ENCODE assay signal across 8 cellular contexts in the genomic region with DNA sequence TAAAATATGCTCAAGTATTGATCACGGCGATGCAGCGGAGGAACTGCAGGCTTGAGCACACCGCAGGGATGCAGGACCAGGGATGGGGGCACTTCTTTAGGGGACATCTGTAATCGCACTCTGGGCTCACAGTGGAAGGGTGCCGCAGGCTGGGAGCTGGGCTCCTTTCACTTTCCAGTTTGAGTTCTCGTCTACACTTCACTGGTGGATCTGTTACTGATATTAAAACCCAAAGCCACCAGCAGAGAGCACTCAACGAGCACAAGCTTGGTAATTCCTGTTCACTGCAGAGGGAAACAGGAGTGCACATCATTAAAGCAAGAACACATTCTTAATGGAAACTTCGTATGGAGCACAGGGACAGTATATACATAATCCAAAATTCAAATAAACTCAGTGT.
DNase-seq lines count a peak whose midpoint lies in the region; TF ChIP-seq lines count a peak whose summit lies in the region.

No MANE protein-coding gene starts in this region.

- POLR2A ChIA-PET in activated CD4-positive, alpha-beta memory T cell treated with anti-CD3 and anti-CD28 coated beads for 36 hours (lab: Charles Lee): no interaction called here

- H4K20me1 ChIP-seq in hepatocyte (ENCODE audit: insufficient read depth, poor library complexity, severe bottlenecking): peaks cover 21% of the 10 kb centered on the region

- peaks cover 94% of the 10 kb centered on the region for H3K79me2 ChIP-seq in hepatocyte

- no peaks in the 10 kb centered on the region for H3K36me3 Mint-ChIP-seq in activated naive CD4-positive, alpha-beta T cell treated with anti-CD3 and anti-CD28 coated beads for 36 hours (ENCODE audit: low read depth)
- H3K36me3 Mint-ChIP-seq in activated CD4-positive, alpha-beta memory T cell treated with anti-CD3 and anti-CD28 coated beads for 36 hours: no peaks in the 10 kb centered on the region

- H3K4me3 Mint-ChIP-seq in activated naive CD4-positive, alpha-beta T cell treated with anti-CD3 and anti-CD28 coated beads for 36 hours: no peak overlapping the region
- no peak overlapping the region for H3K4me3 Mint-ChIP-seq in activated CD4-positive, alpha-beta memory T cell treated with anti-CD3 and anti-CD28 coated beads for 36 hours

- DNase-seq in activated naive CD4-positive, alpha-beta T cell treated with anti-CD3 and anti-CD28 coated beads for 36 hours: peak; percentile 13
- DNase-seq in activated naive CD4-positive, alpha-beta T cell treated with anti-CD3 and anti-CD28 coated beads, Interleukin-2, amount 50 U/mL, for 16 hours: no peak
- DNase-seq in HT-29 (ENCODE audit: low spot score): peak; percentile 56
- peak; percentile 59 for DNase-seq in hepatocyte (ENCODE audit: low spot score)
- DNase-seq in suprapubic skin (ENCODE audit: low spot score in 2 of 2): no peak
- no peak for DNase-seq in activated CD4-positive, alpha-beta memory T cell treated with anti-CD3 and anti-CD28 coated beads for 36 hours
- no peak for DNase-seq in stimulated activated CD4-positive, alpha-beta T cell treated with anti-CD3 and anti-CD28 coated beads, Interleukin-15, amount 100 ng/mL, for 24 hours

- H3K9me3 ChIP-seq in hepatocyte (ENCODE audit: low read depth) (no peaks in the 10 kb centered on the region), suprapubic skin (no peaks in the 10 kb centered on the region)

- TF ChIP-seq CTCF in WI38 (IDR thresholded peaks at IDR 0.05; ENCODE audit: low read depth, low read length) (peak; percentile 34; the same call in 1 of the 2 replicates), hepatocyte (IDR thresholded peaks at IDR 0.05; ENCODE audit: poor library complexity) (peak; percentile 62), suprapubic skin (IDR thresholded peaks at IDR 0.05) (peak in 1 of 2 donors; percentile 40)

- H3K9me2 ChIP-seq in hepatocyte (replicated peaks; ENCODE audit: insufficient read depth): no peaks in the 10 kb centered on the region

- H3K4me1 Mint-ChIP-seq in activated naive CD4-positive, alpha-beta T cell treated with anti-CD3 and anti-CD28 coated beads for 36 hours (ENCODE audit: low read depth): no peaks in the 10 kb centered on the region
- no peaks in the 10 kb centered on the region for H3K4me1 Mint-ChIP-seq in activated CD4-positive, alpha-beta memory T cell treated with anti-CD3 and anti-CD28 coated beads for 36 hours (ENCODE audit: low read depth)

- H3K27me3 Mint-ChIP-seq in activated naive CD4-positive, alpha-beta T cell treated with anti-CD3 and anti-CD28 coated beads for 36 hours (ENCODE audit: low read depth): no peaks in the 10 kb centered on the region
- H3K27me3 Mint-ChIP-seq in activated CD4-positive, alpha-beta memory T cell treated with anti-CD3 and anti-CD28 coated beads for 36 hours: no peaks in the 10 kb centered on the region

- H3K36me3 ChIP-seq in hepatocyte (replicated peaks; ENCODE audit: insufficient read depth, low read depth): no peaks in the 10 kb centered on the region
- no peaks in the 10 kb centered on the region for H3K36me3 ChIP-seq in suprapubic skin

- WGBS in hepatocyte (ENCODE audit: low lambda C conversion rate, missing lambda C conversion rate): 70% methylated on average over 9 of the region's 9 CpGs
- 37% methylated on average over 9 of the region's 9 CpGs for WGBS in suprapubic skin

- H3K4me1 ChIP-seq in hepatocyte (ENCODE audit: insufficient read depth): peaks cover 15% of the 10 kb centered on the region
- H3K4me1 ChIP-seq in suprapubic skin: peaks cover 64% of the 10 kb centered on the region

- intact Hi-C loops in activated naive CD4-positive, alpha-beta T cell treated with anti-CD3 and anti-CD28 coated beads for 36 hours (cut with micrococcal nuclease): no loop called here
- intact Hi-C loops in activated CD4-positive, alpha-beta memory T cell treated with anti-CD3 and anti-CD28 coated beads for 36 hours (cut with micrococcal nuclease): no loop called here

- H3K27ac ChIP-seq in hepatocyte: no peak overlapping the region
- no peak overlapping the region for H3K27ac ChIP-seq in suprapubic skin

- no peak for TF ChIP-seq EP300 in suprapubic skin (IDR thresholded peaks at IDR 0.05)

- no peaks in the 10 kb centered on the region for H3K9me3 Mint-ChIP-seq in activated naive CD4-positive, alpha-beta T cell treated with anti-CD3 and anti-CD28 coated beads for 36 hours
- no peaks in the 10 kb centered on the region for H3K9me3 Mint-ChIP-seq in activated CD4-positive, alpha-beta memory T cell treated with anti-CD3 and anti-CD28 coated beads for 36 hours

- H3K27me3 ChIP-seq in hepatocyte: no peaks in the 10 kb centered on the region
- H3K27me3 ChIP-seq in suprapubic skin: no peaks in the 10 kb centered on the region

- H2AFZ ChIP-seq in hepatocyte: no peak overlapping the region

- H3K4me2 ChIP-seq in hepatocyte: no peak overlapping the region

- no peak overlapping the region for H3K27ac Mint-ChIP-seq in activated naive CD4-positive, alpha-beta T cell treated with anti-CD3 and anti-CD28 coated beads for 36 hours
- no peak overlapping the region for H3K27ac Mint-ChIP-seq in activated CD4-positive, alpha-beta memory T cell treated with anti-CD3 and anti-CD28 coated beads for 36 hours

- H3K4me3 ChIP-seq in WI38 (ENCODE audit: low read depth, low read length): no peak overlapping the region
- no peak overlapping the region for H3K4me3 ChIP-seq in hepatocyte
- H3K4me3 ChIP-seq in suprapubic skin: peak overlapping the region; percentile 31

- TF ChIP-seq POLR2A in suprapubic skin (IDR thresholded peaks at IDR 0.05): no peak

- CTCF ChIA-PET in activated naive CD4-positive, alpha-beta T cell treated with anti-CD3 and anti-CD28 coated beads for 36 hours (lab: Charles Lee): interaction anchor here (1.3 kb wide), 1 partner anchor 69 kb away, joined by 4 read pairs; no protein-coding TSS in a partner anchor
- CTCF ChIA-PET in activated CD4-positive, alpha-beta memory T cell treated with anti-CD3 and anti-CD28 coated beads for 36 hours (lab: Charles Lee): interaction anchor here (0.7 to 1.3 kb wide), 2 partner anchors 9 to 1497 kb away, joined by 3 to 4 read pairs; no protein-coding TSS in a partner anchor

Comparison
In these comparisons a context has a peak if more than half of its experiments do, and no peak if none do; other contexts are left out.
1. DNase-seq: peak in activated naive CD4-positive, alpha-beta T cell treated with anti-CD3 and anti-CD28 coated beads for 36 hours (single experiment), HT-29 (single experiment) and hepatocyte (single experiment); none in activated naive CD4-positive, alpha-beta T cell treated with anti-CD3 and anti-CD28 coated beads, Interleukin-2, amount 50 U/mL, for 16 hours (single experiment), suprapubic skin (0 of 2), activated CD4-positive, alpha-beta memory T cell treated with anti-CD3 and anti-CD28 coated beads for 36 hours (single experiment) and stimulated activated CD4-positive, alpha-beta T cell treated with anti-CD3 and anti-CD28 coated beads, Interleukin-15, amount 100 ng/mL, for 24 hours (single experiment).